ENCODE assay signal across 12 cellular contexts in the genomic region with DNA sequence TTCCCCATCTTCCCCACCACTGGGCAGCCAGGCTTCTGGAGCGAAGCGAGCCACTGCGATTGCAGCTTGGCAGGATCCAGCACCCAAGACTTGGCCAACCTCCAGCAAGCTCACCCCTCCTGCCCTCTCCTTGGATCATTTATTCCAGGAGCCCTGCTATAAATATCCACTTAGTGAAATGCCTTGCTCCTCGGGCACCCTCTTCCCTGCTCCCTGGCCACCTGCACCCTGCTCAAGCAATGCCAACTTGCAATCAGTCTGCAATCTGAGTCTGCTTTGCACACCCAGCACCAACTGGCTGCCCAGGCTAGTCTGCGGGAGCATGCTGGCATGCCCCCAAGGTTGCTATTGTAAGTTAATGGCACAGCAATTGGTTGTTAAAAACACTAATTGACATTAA.
"Had no signal": no experiment of that assay in that cellular context is flagged by ENCODE, and none has a peak within 500 bp of the region (broad histone marks: within the 10 kb centered on the region; RNA-seq: fewer than 3 reads in every experiment).

No MANE protein-coding gene starts in this region.

- H3K36me3 ChIP-seq: cardiac muscle cell, esophagus muscularis mucosa, WERI-Rb-1 had no signal

- H3K27ac ChIP-seq: cardiac muscle cell, esophagus muscularis mucosa, WERI-Rb-1 had no signal

- DNase-seq: activated CD4-positive, alpha-beta T cell treated with anti-CD3 and anti-CD28 coated beads for 36 hours; activated CD8-positive, alpha-beta memory T cell treated with anti-CD3 and anti-CD28 coated beads, Interleukin-2, amount 50 U/mL, for 48 hours; activated CD8-positive, alpha-beta T cell treated with anti-CD3 and anti-CD28 coated beads, Interleukin-2, amount 10 ng/mL, durations not matched to agents 7 days and 5 days; activated naive CD4-positive, alpha-beta T cell; activated naive CD8-positive, alpha-beta T cell treated with anti-CD3 and anti-CD28 coated beads, Interleukin-2, amount 50 U/mL, for 24 hours; glutamatergic neuron; stimulated activated CD4-positive, alpha-beta T cell treated with anti-CD3 and anti-CD28 coated beads, Interleukin-4, amount 100 ng/mL, for 1 hour; stimulated activated naive CD8-positive, alpha-beta T cell treated with anti-CD3 and anti-CD28 coated beads, Interleukin-15, amount 100 ng/mL, for 72 hours; WERI-Rb-1 had no signal

- ATAC-seq: activated CD4-positive, alpha-beta T cell treated with anti-CD3 and anti-CD28 coated beads for 36 hours; activated CD8-positive, alpha-beta T cell treated with anti-CD3 and anti-CD28 coated beads, Interleukin-2, amount 10 ng/mL, durations not matched to agents 7 days and 5 days; activated naive CD8-positive, alpha-beta T cell treated with anti-CD3 and anti-CD28 coated beads, Interleukin-2, amount 50 U/mL, for 24 hours; left lobe of liver; stimulated activated naive CD8-positive, alpha-beta T cell treated with anti-CD3 and anti-CD28 coated beads, Interleukin-15, amount 100 ng/mL, for 72 hours had no signal

- H3K4me3 ChIP-seq: cardiac muscle cell, esophagus muscularis mucosa had no signal
